In the genomic region with DNA sequence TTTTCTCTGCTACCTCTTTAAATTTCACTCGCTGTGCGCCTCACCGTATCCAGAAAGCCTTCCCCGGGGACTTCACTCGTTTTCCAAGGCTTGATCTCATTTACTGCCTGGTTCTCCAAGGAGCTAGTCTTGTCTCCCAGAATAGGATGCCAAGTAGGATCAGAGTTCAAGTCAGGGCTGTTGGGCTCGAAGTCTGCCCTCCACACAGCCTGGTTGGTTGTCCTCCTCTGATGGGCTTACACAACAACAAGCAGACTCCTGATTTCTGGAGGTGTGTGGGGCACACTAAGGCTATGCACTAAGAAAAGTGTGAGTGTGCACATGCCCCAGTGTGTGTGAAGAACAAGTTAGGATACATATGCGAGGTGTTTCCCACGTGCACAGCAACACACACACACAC, we compare ENCODE assay signal across 8 cellular contexts. TPM values are rescaled to one million over a fixed set of nuclear protein-coding genes. Genes with fewer than 3 reads are reported as not detected.
DNase-seq lines count a peak whose midpoint lies in the region; ATAC-seq and TF ChIP-seq lines count a peak whose summit lies in the region.

No MANE protein-coding gene starts in this region.

- no peak for TF ChIP-seq EP300 in upper lobe of left lung (IDR thresholded peaks at IDR 0.05)

- no peaks in the 10 kb centered on the region for H3K9me3 Mint-ChIP-seq in activated T-cell treated with anti-CD3 and anti-CD28 coated beads, Interleukin-2, amount 50 U/mL, for 24 hours
- H3K9me3 Mint-ChIP-seq in chondrocyte (ENCODE audit: low read depth) (no peaks in the 10 kb centered on the region), memory B cell (no peaks in the 10 kb centered on the region)

- H3K4me1 ChIP-seq in upper lobe of left lung: peaks cover 54 to 68% (median 58%) of the 10 kb centered on the region in 4 donors

- peak overlapping the region; percentile 37 for H3K4me3 Mint-ChIP-seq in activated T-cell treated with anti-CD3 and anti-CD28 coated beads, Interleukin-2, amount 50 U/mL, for 24 hours
- H3K4me3 Mint-ChIP-seq in chondrocyte (ENCODE audit: unreplicated experiment) (no peak overlapping the region), memory B cell (peak overlapping the region; percentile 75)

- H3K27ac ChIP-seq in upper lobe of left lung: peak overlapping the region; percentile 79 to 86 (median 84)

- H3K27ac Mint-ChIP-seq in activated T-cell treated with anti-CD3 and anti-CD28 coated beads, Interleukin-2, amount 50 U/mL, for 24 hours: peak overlapping the region; percentile 93
- peak overlapping the region; percentile 94 for H3K27ac Mint-ChIP-seq in chondrocyte (ENCODE audit: unreplicated experiment)
- peak overlapping the region; percentile 89 for H3K27ac Mint-ChIP-seq in memory B cell

- H3K4me3 ChIP-seq in upper lobe of left lung: no peak overlapping the region

- ATAC-seq in memory B cell (ENCODE audit: low read depth) (no peak), upper lobe of left lung (ENCODE audit: low FRiP score in 2 of 2) (no peak), GM18873 (IDR thresholded peaks at IDR 0.05; ENCODE audit: low FRiP score, unreplicated experiment) (no peak)

- no peak for TF ChIP-seq POLR2A in upper lobe of left lung (IDR thresholded peaks at IDR 0.05)

- peaks cover 24% of the 10 kb centered on the region for H3K36me3 Mint-ChIP-seq in activated T-cell treated with anti-CD3 and anti-CD28 coated beads, Interleukin-2, amount 50 U/mL, for 24 hours (ENCODE audit: low read depth)
- H3K36me3 Mint-ChIP-seq in chondrocyte (ENCODE audit: low read depth): no peaks in the 10 kb centered on the region
- H3K36me3 Mint-ChIP-seq in memory B cell: peaks cover 3% of the 10 kb centered on the region

- H3K9me3 ChIP-seq in upper lobe of left lung: no peaks in the 10 kb centered on the region

- H3K36me3 ChIP-seq in upper lobe of left lung: no peaks in the 10 kb centered on the region

- 62 to 63% methylated on average over 8 of the region's 8 CpGs for WGBS in upper lobe of left lung, 2 donors

- TF ChIP-seq CTCF in chondrocyte (IDR thresholded peaks at IDR 0.05) (no peak), upper lobe of left lung (IDR thresholded peaks at IDR 0.05) (no peak)

- H3K4me1 Mint-ChIP-seq in activated T-cell treated with anti-CD3 and anti-CD28 coated beads, Interleukin-2, amount 50 U/mL, for 24 hours (ENCODE audit: low read depth): peaks cover 73% of the 10 kb centered on the region
- H3K4me1 Mint-ChIP-seq in chondrocyte (ENCODE audit: low read depth) (peaks cover 48% of the 10 kb centered on the region), memory B cell (peaks cover 39% of the 10 kb centered on the region)

- no peak for DNase-seq in activated T-cell treated with anti-CD3 and anti-CD28 coated beads, Interleukin-2, amount 50 U/mL, for 24 hours
- no peak for DNase-seq in activated T-cell treated with anti-CD3 and anti-CD28 coated beads, Interleukin-2, amount 50 U/mL, for 1 hour
- DNase-seq in chondrocyte (ENCODE audit: low spot score) (no peak), memory B cell (ENCODE audit: low spot score in 2 of 2) (no peak), upper lobe of left lung (no peak), NCI-H345 treated with DMSO at 0.1 percent for 48 hours (lab: John Stamatoyannopoulos, UW; ENCODE audit: unreplicated experiment) (no peak), amygdala (lab: John Stamatoyannopoulos, UW) (no peak)

- no peaks in the 10 kb centered on the region for H3K27me3 Mint-ChIP-seq in activated T-cell treated with anti-CD3 and anti-CD28 coated beads, Interleukin-2, amount 50 U/mL, for 24 hours
- H3K27me3 Mint-ChIP-seq in chondrocyte (ENCODE audit: low read depth) (no peaks in the 10 kb centered on the region), memory B cell (no peaks in the 10 kb centered on the region)

- H3K27me3 ChIP-seq in upper lobe of left lung: no peaks in the 10 kb centered on the region

RNA-seq across cellular contexts. Expression of a gene that starts 14.0 kb away (rescaled TPM):
- total RNA-seq in chondrocyte: 47.2 to 75.6 TPM (median 74.0 TPM) in 3 replicates
- total RNA-seq in upper lobe of left lung: 100 to 1,000 TPM; 109 to 166 (median 130) TPM
